Comparison of ENCODE assay signal across 6 cellular contexts in the genomic region with DNA sequence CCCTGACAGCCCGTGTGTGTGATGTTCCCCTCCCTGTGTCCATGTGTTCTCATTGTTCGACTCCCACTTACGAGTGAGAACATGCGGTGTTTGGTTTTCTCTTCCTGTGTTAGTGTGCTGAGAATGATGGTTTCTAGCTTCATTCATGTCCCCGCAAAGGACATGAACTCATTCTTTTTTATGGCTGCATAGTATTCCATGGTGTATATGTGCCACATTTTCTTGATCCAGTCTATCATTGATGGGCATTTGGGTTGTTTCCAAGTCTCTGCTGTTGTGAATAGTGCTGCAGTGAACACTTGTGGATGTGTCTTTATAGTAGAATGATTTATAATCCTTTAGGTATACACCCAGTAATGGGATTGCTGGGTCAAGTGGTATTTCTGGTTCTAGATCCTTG. TPM values are rescaled to one million over a fixed set of nuclear protein-coding genes. Genes with fewer than 3 reads are reported as not detected.
"Had no signal": no experiment of that assay in that cellular context is flagged by ENCODE, and none has a peak within 500 bp of the region (broad histone marks: within the 10 kb centered on the region; RNA-seq: fewer than 3 reads in every experiment).

No MANE protein-coding gene starts in this region.

RNA-seq across cellular contexts. Expression of gene HYAL4, which starts 6.4 kb away (rescaled TPM):
- total RNA-seq: GM23248, GM23338, H1, H7, H9, HFFc6 had no signal
- polyA plus RNA-seq: GM23248, GM23338, H1 had no signal
